In genomic region chr16:78628526-78628925, GRCh38 we compare ENCODE assay signal across 27 cellular contexts.
DNase-seq lines count a peak whose midpoint lies in the region; ATAC-seq and TF ChIP-seq lines count a peak whose summit lies in the region.
"Had no signal": no experiment of that assay in that cellular context is flagged by ENCODE, and none has a peak within 500 bp of the region (broad histone marks: within the 10 kb centered on the region; RNA-seq: fewer than 3 reads in every experiment).

No MANE protein-coding gene starts in this region.

- TF ChIP-seq CTCF in A673 (conservative IDR thresholded peaks at IDR 0.05; ENCODE audit: low read depth, low read length) (no peak), osteoblast (IDR thresholded peaks at IDR 0.05; ENCODE audit: extremely low read depth, low read depth, low read length) (no peak), WERI-Rb-1 (IDR thresholded peaks at IDR 0.05; ENCODE audit: low read depth, low read length) (no peak)

- no peak for ATAC-seq in HG03097 (IDR thresholded peaks at IDR 0.05; ENCODE audit: low FRiP score, unreplicated experiment)
- ATAC-seq: activated naive CD8-positive, alpha-beta T cell treated with anti-CD3 and anti-CD28 coated beads, Interleukin-2, amount 50 U/mL, for 24 hours; body of pancreas; naive thymus-derived CD4-positive, alpha-beta T cell; PC-3; SK-N-SH treated with all-trans-retinoic acid at 6 μM for 48 hours; stimulated activated memory B cell treated with anti-CD40 and anti-IgM and Interleukin-4, amounts not matched to agents 10 μg/mL and 1 μg/mL and 100 μg/mL, for 72 hours had no signal

- H4K20me1 ChIP-seq in osteoblast (ENCODE audit: insufficient read depth, low read length), result no peaks in the 10 kb centered on the region

- H3K36me3 ChIP-seq in A673 (ENCODE audit: insufficient read depth, low read length, poor library complexity, severe bottlenecking) (no peaks in the 10 kb centered on the region), osteoblast (ENCODE audit: insufficient read depth, low read length) (no peaks in the 10 kb centered on the region), WERI-Rb-1 (no peaks in the 10 kb centered on the region)

- H3K27ac ChIP-seq in A673 (ENCODE audit: low read depth, low read length, poor library complexity, severe bottlenecking) (no peak overlapping the region), osteoblast (ENCODE audit: low read depth, low read length) (peak overlapping the region; percentile 68), WERI-Rb-1 (no peak overlapping the region)
- H3K27ac ChIP-seq: body of pancreas had no signal

- intact Hi-C loops in A673 (cut with micrococcal nuclease; ENCODE audit: unreplicated experiment) (no loop called here), head of caudate nucleus (cut with DNase I) (no loop called here)

- CTCF ChIA-PET in A673 (lab: Charles Lee), result no interaction called here

- peak overlapping the region; percentile 47 for H2AFZ ChIP-seq in osteoblast (ENCODE audit: low read length)

- peak overlapping the region; percentile 39 for H3K4me2 ChIP-seq in osteoblast (ENCODE audit: insufficient read depth, low read length)

- H3K9me3 ChIP-seq in A673 (ENCODE audit: low read depth, low read length, poor library complexity, severe bottlenecking) (peaks cover 3% of the 10 kb centered on the region), osteoblast (ENCODE audit: low read depth, low read length) (peaks cover 3% of the 10 kb centered on the region), WERI-Rb-1 (ENCODE audit: severe bottlenecking) (no peaks in the 10 kb centered on the region)
- H3K9me3 ChIP-seq: body of pancreas had no signal

- DNase-seq in A673 (ENCODE audit: low spot score) (peak; percentile 68), astrocyte of the hippocampus (ENCODE audit: low read depth, low spot score) (peak; percentile 78), hepatic stellate cell (ENCODE audit: low spot score) (peak; percentile 19), osteoblast (ENCODE audit: insufficient read length, low spot score, missing footprints) (no peak), head of caudate nucleus (no peak), NCI-H2171 treated with DMSO at 0.1 percent for 48 hours (lab: John Stamatoyannopoulos, UW) (no peak), WERI-Rb-1 (no peak)
- DNase-seq: 8988T; activated CD4-positive, alpha-beta T cell treated with anti-CD3 and anti-CD28 coated beads, Interleukin-2, amount 50 U/mL, for 48 hours; activated naive CD4-positive, alpha-beta T cell; activated naive CD8-positive, alpha-beta T cell treated with anti-CD3 and anti-CD28 coated beads, Interleukin-2, amount 50 U/mL, for 24 hours; body of pancreas; Calu3; cerebellar nuclear complex; DMS79; GDM1; KBM-7; MM.1S; naive thymus-derived CD4-positive, alpha-beta T cell; NCI-H1417; NCI-H2029; NCI-H524 treated with DMSO at 0.1 percent for 48 hours; PC-3 had no signal

- H3K4me3 ChIP-seq in A673 (ENCODE audit: low read depth, low read length, poor library complexity, severe bottlenecking) (no peak overlapping the region), osteoblast (ENCODE audit: insufficient read depth, low read length) (peak overlapping the region; percentile 28), WERI-Rb-1 (ENCODE audit: low read depth, low read length) (no peak overlapping the region)
- H3K4me3 ChIP-seq: body of pancreas, skin epidermis had no signal

- POLR2A ChIA-PET in A673 (lab: Charles Lee; ENCODE audit: low non-redundant PET), result interaction anchor here (0.7 kb wide), 1 partner anchor 127 kb away, joined by 7 read pairs; no protein-coding TSS in a partner anchor

- H3K4me1 ChIP-seq in A673 (ENCODE audit: insufficient read depth, low read length, poor library complexity, severe bottlenecking) (no peaks in the 10 kb centered on the region), osteoblast (ENCODE audit: insufficient read depth, low read length) (no peaks in the 10 kb centered on the region)
- H3K4me1 ChIP-seq: body of pancreas had no signal

- H3K27me3 ChIP-seq in A673 (replicated peaks; ENCODE audit: insufficient read depth, low read depth, low read length, poor library complexity), result no peaks in the 10 kb centered on the region
- no peaks in the 10 kb centered on the region for H3K27me3 ChIP-seq in osteoblast (ENCODE audit: insufficient read depth, low read length)
- H3K27me3 ChIP-seq in WERI-Rb-1 (ENCODE audit: insufficient read depth, low read depth, severe bottlenecking), result no peaks in the 10 kb centered on the region
- H3K27me3 ChIP-seq: body of pancreas had no signal

- no peaks in the 10 kb centered on the region for H3K79me2 ChIP-seq in osteoblast (ENCODE audit: insufficient read depth, low read length)

- no TSS peak for BruUV-seq in A673 (replicated peaks; lab: Mats Ljungman, UMichigan)

Comparison
In these comparisons a context has a peak if more than half of its experiments do, and no peak if none do; other contexts are left out.
1. DNase-seq: peak in A673 (single experiment), astrocyte of the hippocampus (single experiment) and hepatic stellate cell (single experiment); none in osteoblast (single experiment), head of caudate nucleus (0 of 42), NCI-H2171 treated with DMSO at 0.1 percent for 48 hours (single experiment) and WERI-Rb-1 (single experiment).